8 cellular contexts compared by ENCODE assay signal in the genomic region with DNA sequence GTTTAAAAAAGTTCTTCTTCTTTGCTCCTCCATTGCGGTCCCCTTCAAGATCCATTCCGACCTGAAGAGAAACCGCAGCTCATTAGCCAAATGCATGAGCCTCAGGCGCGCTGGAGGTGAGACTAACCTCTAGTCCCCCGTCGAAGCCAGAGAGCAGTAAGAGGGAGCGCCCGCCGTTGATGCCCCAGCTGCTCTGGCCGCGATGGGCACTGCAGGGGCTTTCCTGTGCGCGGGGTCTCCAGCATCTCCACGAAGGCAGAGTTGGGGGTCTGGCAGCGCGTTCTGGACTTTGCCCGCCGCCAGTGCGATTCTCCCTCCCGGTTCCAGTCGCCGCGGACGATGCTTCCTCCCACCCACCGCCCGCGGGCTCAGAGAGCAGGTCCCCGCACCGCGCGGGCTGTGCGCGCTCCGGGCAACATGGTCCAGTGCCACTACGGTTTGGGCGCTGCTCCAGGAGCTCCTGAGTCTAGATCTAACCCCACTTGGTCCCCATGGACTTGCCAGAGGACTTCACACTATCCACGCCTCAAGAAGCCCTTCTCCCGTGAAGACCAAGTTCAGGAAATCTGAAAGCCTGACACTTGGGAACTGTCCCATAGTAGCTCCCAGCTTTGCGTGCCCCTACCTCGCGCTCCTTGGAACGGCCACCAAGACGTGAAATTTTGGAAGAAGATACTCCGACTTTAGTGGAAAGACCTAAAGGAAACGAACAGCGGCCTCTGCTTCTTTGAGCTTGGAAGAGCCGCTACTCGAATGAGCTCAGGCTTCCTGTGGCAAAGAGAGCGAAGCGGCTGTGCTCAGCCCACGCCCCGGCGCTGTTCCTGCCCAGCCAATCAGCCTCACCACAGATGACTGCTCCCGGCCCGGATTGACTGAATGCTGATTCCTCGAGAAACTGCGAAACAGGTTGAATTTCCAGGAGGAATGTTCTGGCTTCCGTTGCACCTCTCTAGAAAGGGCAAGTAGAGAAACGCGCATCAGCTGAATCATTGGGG. TPM values are rescaled to one million over a fixed set of nuclear protein-coding genes. Genes with fewer than 3 reads are reported as not detected.
DNase-seq lines count a peak whose midpoint lies in the region; ATAC-seq and TF ChIP-seq lines count a peak whose summit lies in the region.

A gene (minus strand): TSS at position 755 of the 995 bp plus-strand sequence. CDS start 700 bp downstream, at position 55.

- in situ Hi-C loops in ACHN (cut with HindIII; ENCODE audit: low pct_ligation_motif_present, low pct_unique_long_range_greater_than_20kb, low sequenced_read_pairs), result no loop called here

- intact Hi-C loops in adrenal gland (cut with DNase I) (no loop called here), right cardiac atrium (cut with DNase I) (no loop called here), prostate gland (cut with DNase I) (no loop called here)

- TF ChIP-seq CTCF in adrenal gland (IDR thresholded peaks at IDR 0.05) (peak in 1 of 6 experiments; percentile 6), prostate gland (IDR thresholded peaks at IDR 0.05) (no peak), RWPE1 (conservative IDR thresholded peaks at IDR 0.05; ENCODE audit: low read depth) (no peak)

- H3K9me3 ChIP-seq in adrenal gland (replicated peaks in 1 of 3) (no peaks in the 10 kb centered on the region), right cardiac atrium (ENCODE audit: control insufficient read depth, low read length) (no peaks in the 10 kb centered on the region), prostate gland (no peaks in the 10 kb centered on the region)

- H3K27ac ChIP-seq in adrenal gland (peak within 1 kb of the TSS in 4 of 5 donors; percentile 41 to 88 (median 86)), right cardiac atrium (ENCODE audit: low read length) (no peak within 1 kb of the TSS), prostate gland (peak within 1 kb of the TSS; percentile 24 to 37), RWPE1 (no peak within 1 kb of the TSS)

- CTCF ChIA-PET in RWPE1 (lab: Yijun Ruan, JAX), result interaction anchor here (0.7 kb wide), 1 partner anchor 820 kb away, joined by 3 read pairs; no protein-coding TSS in a partner anchor

- POLR2A ChIA-PET in RWPE1 (lab: Yijun Ruan, JAX; ENCODE audit: low non-redundant PET), result no interaction called here

- H3K4me3 ChIP-seq in adrenal gland (peak within 1 kb of the TSS in 3 of 4 donors; percentile 44 to 93 (median 83)), right cardiac atrium (ENCODE audit: low read length) (peak within 1 kb of the TSS; percentile 27), prostate gland (peak within 1 kb of the TSS; percentile 30 to 33)

- ATAC-seq in GM18907 (IDR thresholded peaks at IDR 0.05; ENCODE audit: unreplicated experiment), result peak; percentile 69
- peak; percentile 42 for ATAC-seq in HG03097 (IDR thresholded peaks at IDR 0.05; ENCODE audit: low FRiP score, unreplicated experiment)
- peak; percentile 98 for ATAC-seq in right cardiac atrium

- peak; percentile 86 for DNase-seq in ACHN
- DNase-seq in SK-N-DZ (ENCODE audit: low spot score), result peak; percentile 87
- DNase-seq in adrenal gland, result peak; percentile 87 to 96 (median 93)
- peak; percentile 50 to 76 (median 60) for DNase-seq in right cardiac atrium
- no peak for DNase-seq in prostate gland (ENCODE audit: low spot score)
- no peak for DNase-seq in RWPE1 (ENCODE audit: low spot score)

- TF ChIP-seq POLR2A in adrenal gland (IDR thresholded peaks at IDR 0.05) (peak; percentile 85 to 99), prostate gland (IDR thresholded peaks at IDR 0.05) (no peak)

- whole genome bisulfite sequencing in adrenal gland, 4 donors, result 1 to 2% (median 1%) methylated on average over 32 to 61 of the region's 61 CpGs
- WGBS in right cardiac atrium, result 3% methylated on average over 61 of the region's 61 CpGs
- 3% methylated on average over 55 of the region's 61 CpGs for WGBS in prostate gland

- H3K27me3 ChIP-seq in adrenal gland (no peaks in the 10 kb centered on the region), right cardiac atrium (ENCODE audit: control insufficient read depth, insufficient read depth) (peaks cover 5% of the 10 kb centered on the region), prostate gland (replicated peaks; ENCODE audit: insufficient read depth) (no peaks in the 10 kb centered on the region)

- H3K36me3 ChIP-seq in adrenal gland (replicated peaks in 1 of 2), result no peaks in the 10 kb centered on the region
- H3K36me3 ChIP-seq in prostate gland, result no peaks in the 10 kb centered on the region

- H3K4me1 ChIP-seq in adrenal gland (replicated peaks in 1 of 2) (peaks cover 5 to 23% of the 10 kb centered on the region in 2 donors), right cardiac atrium (ENCODE audit: control insufficient read depth, insufficient read depth, low read length) (no peaks in the 10 kb centered on the region), prostate gland (replicated peaks) (no peaks in the 10 kb centered on the region)

RNA-seq across cellular contexts. Expression of the gene that starts here (rescaled TPM):
- 19.8 and 23.1 TPM in 2 replicates for polyA plus RNA-seq in SK-N-DZ (2014; cell fraction: cytosol; rRNA removed)
- polyA plus RNA-seq in SK-N-DZ (2014; cell fraction: nucleus; rRNA removed), result 11.6 and 15.8 TPM in 2 replicates
- 1,000 to 10,000 TPM in 1 of 8 donors, 100 to 1,000 TPM in 7; 166 to 1,205 (median 428) TPM for total RNA-seq in adrenal gland
- polyA plus RNA-seq in adrenal gland, result 1,000 to 10,000 TPM in 1 of 3 donors, 100 to 1,000 TPM in 1, 10 to 100 TPM in 1; 64.5 to 1,762 (median 185) TPM
- 1 to 10 TPM in 2 of 4 donors, under 1 TPM in 2; 0.51 to 3.3 (median 1.8) TPM for total RNA-seq in right cardiac atrium
- 0.50 TPM for polyA plus RNA-seq in right cardiac atrium
- total RNA-seq in prostate gland, result 10 to 100 TPM in 1 of 2 donors, 1 to 10 TPM in 1; 9.2 to 10.2 TPM

Comparison
In these comparisons a context has a peak if more than half of its experiments do, and no peak if none do; other contexts are left out.
1. RNA of the gene that starts here (total RNA-seq): 166 to 1,205 TPM in adrenal gland; 9.2 to 10.2 TPM in prostate gland and 0.51 to 3.3 TPM in right cardiac atrium; every median in the first group is over 10 times any median in the second.
2. RNA of the gene that starts here (polyA plus RNA-seq): 64.5 to 1,762 TPM in adrenal gland; 0.50 TPM in right cardiac atrium (single experiment); every median in the first group is over 10 times any median in the second.
3. DNase-seq: peak in ACHN (single experiment), SK-N-DZ (single experiment), adrenal gland (7 of 7) and right cardiac atrium (3 of 3); none in prostate gland (single experiment) and RWPE1 (single experiment).
4. ATAC-seq: peak in every context shown above with its lines; median percentile 98 in right cardiac atrium; 69 in GM18907; 42 in HG03097.
5. H3K27ac ChIP-seq: peak in adrenal gland (4 of 5) and prostate gland (2 of 2); none in right cardiac atrium (single experiment) and RWPE1 (single experiment).
6. H3K4me3 ChIP-seq: peak in every context shown above with its lines; median percentile 83 in adrenal gland; 32 in prostate gland; 27 in right cardiac atrium.